ENCODE assay signal across 2 cellular contexts in genomic region chr2:226979004-226979403, GRCh38.
TF ChIP-seq lines count a peak whose summit lies in the region.

No MANE protein-coding gene starts in this region.

TF ChIP-seq in HCT116, 20 proteins besides CTCF, POLR2A, EP300 and RAD21 (continued from another document):
- TF ChIP-seq MAX (IDR thresholded peaks at IDR 0.05) (no peak), JUND (IDR thresholded peaks at IDR 0.05) (no peak), REST (IDR thresholded peaks at IDR 0.05; ENCODE audit: low read depth) (no peak)

TF ChIP-seq in WTC11, 78 proteins besides CTCF, POLR2A, EP300 and RAD21 (continued from another document):
- TF ChIP-seq ARID4B (CRISPR knock-in tag; IDR thresholded peaks at IDR 0.05; ENCODE audit: borderline replicate concordance) (no peak), ERG (CRISPR knock-in tag; IDR thresholded peaks at IDR 0.05) (no peak), TP53 (CRISPR knock-in tag; IDR thresholded peaks at IDR 0.05) (no peak), ZBTB21 (CRISPR knock-in tag; IDR thresholded peaks at IDR 0.05; ENCODE audit: borderline replicate concordance) (no peak), RELA (CRISPR knock-in tag; IDR thresholded peaks at IDR 0.05; ENCODE audit: borderline replicate concordance) (no peak), AR (CRISPR knock-in tag; IDR thresholded peaks at IDR 0.05) (no peak), ATF6 (CRISPR knock-in tag; IDR thresholded peaks at IDR 0.05) (no peak), USF2 (CRISPR knock-in tag; IDR thresholded peaks at IDR 0.05) (no peak)
